8 cellular contexts compared by ENCODE assay signal in genomic region chr22:20429254-20430100, GRCh38. TPM values are rescaled to one million over a fixed set of nuclear protein-coding genes. Genes with fewer than 3 reads are reported as not detected.
DNase-seq lines count a peak whose midpoint lies in the region; ATAC-seq, FAIRE-seq and TF ChIP-seq lines count a peak whose summit lies in the region.

No MANE protein-coding gene starts in this region.

- CTCF ChIA-PET in CD4-positive, alpha-beta T cell (lab: Charles Lee), result interaction anchor here (1.2 to 2.3 kb wide), 2 partner anchors 11 to 27 kb away, joined by 5 to 7 read pairs; no protein-coding TSS in a partner anchor
- CTCF ChIA-PET in H1 (lab: Charles Lee; ENCODE audit: partially characterized antibody) (interaction anchor here (0.7 to 2.4 kb wide), 7 partner anchors 10 to 26 kb away, joined by 4 to 15 read pairs (median 6); no protein-coding TSS in a partner anchor), mammary epithelial cell (lab: Charles Lee; ENCODE audit: low non-redundant PET) (no interaction called here)

- peaks cover 26% of the 10 kb centered on the region for H3K27me3 ChIP-seq in CD4-positive, alpha-beta T cell (ENCODE audit: control insufficient read depth, insufficient read depth, low read length)
- peaks cover 94% of the 10 kb centered on the region for H3K27me3 ChIP-seq in HUES6 (ENCODE audit: control insufficient read depth, insufficient read depth, low read length)
- H3K27me3 ChIP-seq in H1 (replicated peaks in 1 of 4; ENCODE audit: control insufficient read depth in 3 of 4, extremely low read depth in 1 of 4, insufficient read depth in 3 of 4, low read length in 3 of 4), result peaks cover 22 to 60% (median 47%) of the 10 kb centered on the region in 4 experiments
- peaks cover 0 to 37% (median 0%) of the 10 kb centered on the region in 4 donors for H3K27me3 ChIP-seq in pancreas
- H3K27me3 ChIP-seq in upper lobe of right lung, result peaks cover 8% of the 10 kb centered on the region
- H3K27me3 ChIP-seq in mammary epithelial cell (ENCODE audit: insufficient read depth, low read length), result no peaks in the 10 kb centered on the region

- intact Hi-C loops in CD4-positive, alpha-beta T cell (cut with DNase I, micrococcal nuclease), result loop anchor here (1.0 to 2.0 kb wide), 2 partner anchors 27 to 67 kb away; no protein-coding TSS in a partner anchor
- intact Hi-C loops in pancreas (cut with DNase I), result loop anchor here in 1 of 3 donors (10.0 kb wide), 1 partner anchor 65 kb away; the partner anchor contains the start of gene KLHL22
- intact Hi-C loops in upper lobe of right lung (cut with DNase I), result no loop called here
- intact Hi-C loops in mammary epithelial cell (cut with micrococcal nuclease), result no loop called here

- H3K9ac ChIP-seq in HUES6 (ENCODE audit: low read length) (no peak overlapping the region), H1 (replicated peaks in 1 of 4; ENCODE audit: extremely low read depth in 1 of 4, low read depth in 3 of 4, low read length in 3 of 4) (no peak overlapping the region), mammary epithelial cell (ENCODE audit: insufficient read depth, low read length) (no peak overlapping the region)

- H3K79me1 ChIP-seq in H1 (ENCODE audit: low read depth, low read length), result no peaks in the 10 kb centered on the region; the same call in none of the 2 replicates

- H4K5ac ChIP-seq in H1 (ENCODE audit: insufficient read length, low read depth, low read length), result no peak overlapping the region

- H3K4me3 ChIP-seq in HUES6 (ENCODE audit: low read depth, low read length) (peak overlapping the region; percentile 58), H1 (ENCODE audit: extremely low read depth in 1 of 4, insufficient read depth in 2 of 4, low read depth in 3 of 4, low read length in 4 of 4) (peak overlapping the region in 3 of 4 experiments; percentile 14 to 49 (median 26); a peak in 6 of 8 replicates), pancreas (peak overlapping the region in 2 of 4 donors; percentile 16 to 40), upper lobe of right lung (peak overlapping the region; percentile 43), mammary epithelial cell (replicated peaks in 1 of 3; ENCODE audit: insufficient read depth in 1 of 3, low read depth in 2 of 3, low read length in 3 of 3) (no peak overlapping the region)

- H3K4me1 ChIP-seq in HUES6 (ENCODE audit: control insufficient read depth, insufficient read depth, low read length) (peaks cover 35% of the 10 kb centered on the region), H1 (replicated peaks in 1 of 4; ENCODE audit: control insufficient read depth in 3 of 4, insufficient read depth in 4 of 4, low read length in 3 of 4) (peaks cover 0 to 23% (median 16%) of the 10 kb centered on the region in 4 experiments; a peak in 5 of 7 replicates), pancreas (peaks cover 4 to 16% (median 5%) of the 10 kb centered on the region in 3 donors), upper lobe of right lung (peaks cover 22% of the 10 kb centered on the region), mammary epithelial cell (ENCODE audit: insufficient read depth, low read length) (peaks cover 14% of the 10 kb centered on the region)

- H3K36me3 ChIP-seq in HUES6 (ENCODE audit: control insufficient read depth, insufficient read depth, low read length), result peaks cover 7% of the 10 kb centered on the region; the same call in 1 of the 2 replicates
- no peaks in the 10 kb centered on the region for H3K36me3 ChIP-seq in H1 (ENCODE audit: control insufficient read depth in 2 of 4, insufficient read depth in 4 of 4, low read length in 3 of 4)
- no peaks in the 10 kb centered on the region for H3K36me3 ChIP-seq in pancreas
- peaks cover 4% of the 10 kb centered on the region for H3K36me3 ChIP-seq in upper lobe of right lung
- H3K36me3 ChIP-seq in mammary epithelial cell (ENCODE audit: insufficient read depth, low read length), result no peaks in the 10 kb centered on the region

- H3K4me3 Mint-ChIP-seq in CD4-positive, alpha-beta T cell, result peak overlapping the region; percentile 86

- H4K91ac ChIP-seq in H1 (replicated peaks; ENCODE audit: insufficient read length, low read length), result no peak overlapping the region

- H4K20me1 ChIP-seq in H1 (replicated peaks in 1 of 2; ENCODE audit: control insufficient read depth in 1 of 2, insufficient read depth in 2 of 2, low read length in 2 of 2) (peaks cover 11 to 42% of the 10 kb centered on the region in 2 experiments), mammary epithelial cell (ENCODE audit: insufficient read depth, low read length) (peaks cover 4% of the 10 kb centered on the region)

- H3K4me1 Mint-ChIP-seq in CD4-positive, alpha-beta T cell (ENCODE audit: low read depth), result peaks cover 17% of the 10 kb centered on the region

- H3K9me3 Mint-ChIP-seq in CD4-positive, alpha-beta T cell, result no peaks in the 10 kb centered on the region

- TF ChIP-seq EP300 in H1 (IDR thresholded peaks at IDR 0.05; ENCODE audit: borderline replicate concordance in 1 of 2, low read depth in 2 of 2, low read length in 2 of 2), result no peak

- H3K27ac ChIP-seq in CD4-positive, alpha-beta T cell (ENCODE audit: low read depth, low read length), result no peak overlapping the region
- no peak overlapping the region for H3K27ac ChIP-seq in HUES6 (ENCODE audit: low read depth, low read length)
- no peak overlapping the region for H3K27ac ChIP-seq in H1 (ENCODE audit: low read depth, low read length)
- H3K27ac ChIP-seq in pancreas, result no peak overlapping the region
- no peak overlapping the region for H3K27ac ChIP-seq in upper lobe of right lung
- H3K27ac ChIP-seq in mammary epithelial cell (ENCODE audit: insufficient read depth, low read depth, low read length), result no peak overlapping the region

- no peaks in the 10 kb centered on the region for H3K36me3 Mint-ChIP-seq in CD4-positive, alpha-beta T cell (ENCODE audit: low read depth)

- no peak overlapping the region for H3K18ac ChIP-seq in H1 (ENCODE audit: extremely low read depth, low read length)

- H3K27me3 Mint-ChIP-seq in CD4-positive, alpha-beta T cell, result peaks cover 39% of the 10 kb centered on the region

- no peak overlapping the region; the same call in 1 of the 2 replicates for H4K8ac ChIP-seq in H1 (ENCODE audit: extremely low read depth, insufficient read depth, low read length)

- 37% methylated on average over 53 of the region's 75 CpGs; no CpG with 5 or more reads in 1 of the 2 experiments for WGBS in H1 (ENCODE audit: extremely low coverage in 1 of 2, insufficient coverage in 1 of 2, insufficient read length in 1 of 2, insufficient replicate concordance in 2 of 2, low coverage in 1 of 2, low lambda C conversion rate in 2 of 2, missing lambda C conversion rate in 1 of 2), 2 experiments
- WGBS in pancreas, 2 donors, result 24 to 30% methylated on average over 71 to 75 of the region's 75 CpGs
- 96% methylated on average over 10 of the region's 75 CpGs for WGBS in mammary epithelial cell (ENCODE audit: low coverage, missing lambda C conversion rate)

- H3K27ac Mint-ChIP-seq in CD4-positive, alpha-beta T cell, result peak overlapping the region; percentile 53

- dilution Hi-C loops in mammary epithelial cell (cut with HindIII; ENCODE audit: low sequenced_read_pairs), result loop anchor here (5.0 kb wide), 1 partner anchor 38 kb away; no protein-coding TSS in a partner anchor

- no peak overlapping the region for H3K14ac ChIP-seq in H1 (ENCODE audit: insufficient read length)

- POLR2A ChIA-PET in CD4-positive, alpha-beta T cell (lab: Charles Lee), result interaction anchor here (0.6 to 6.7 kb wide), 8 partner anchors 11 to 128 kb away, joined by 3 to 67 read pairs (median 5); partner anchors contain the start of genes KLHL22 and MED15
- POLR2A ChIA-PET in H1 (lab: Charles Lee; ENCODE audit: partially characterized antibody), result no interaction called here

- no TSS peak for BruUV-seq in mammary epithelial cell (replicated peaks; lab: Mats Ljungman, UMichigan)

- no peak overlapping the region for H3K4ac ChIP-seq in H1 (replicated peaks; ENCODE audit: insufficient read length, low read depth, low read length)

- TF ChIP-seq POLR2A in H1 (IDR thresholded peaks at IDR 0.05; ENCODE audit: control extremely low read depth in 1 of 2, low read depth in 2 of 2, low read length in 2 of 2), result no peak

- in situ Hi-C loops in mammary epithelial cell (cut with MboI; ENCODE audit: low sequenced_read_pairs in 2 of 2), result no loop called here

- H3K9me3 ChIP-seq in CD4-positive, alpha-beta T cell (ENCODE audit: control insufficient read depth, low read length), result no peaks in the 10 kb centered on the region
- H3K9me3 ChIP-seq in HUES6 (ENCODE audit: control insufficient read depth, insufficient read depth, low read depth, low read length) (no peaks in the 10 kb centered on the region), H1 (ENCODE audit: insufficient read depth in 2 of 2, low read depth in 1 of 2, low read length in 1 of 2) (no peaks in the 10 kb centered on the region), pancreas (no peaks in the 10 kb centered on the region), upper lobe of right lung (no peaks in the 10 kb centered on the region), mammary epithelial cell (replicated peaks; ENCODE audit: insufficient read depth, low read length) (no peaks in the 10 kb centered on the region)

- H2BK5ac ChIP-seq in H1 (ENCODE audit: low read depth, low read length), result no peak overlapping the region

- no peak overlapping the region for H2AK5ac ChIP-seq in H1 (ENCODE audit: low read depth, low read length)

- peak; percentile 73 for ATAC-seq in CD4-positive, alpha-beta T cell (ENCODE audit: poor library complexity)
- ATAC-seq in pancreas, result peak; percentile 19 to 84 (median 68)
- peak; percentile 68 for ATAC-seq in upper lobe of right lung

- FAIRE-seq in H1 (lab: Jason Lieb, UNC) (no peak), pancreas (lab: Jason Lieb, UNC) (no peak)

- no peak overlapping the region for H3K56ac ChIP-seq in H1 (replicated peaks; ENCODE audit: insufficient read length, low read depth, low read length)

- no peak overlapping the region for H2BK120ac ChIP-seq in H1 (replicated peaks; ENCODE audit: low read depth, low read length)

- peaks cover 11% of the 10 kb centered on the region; the same call in 1 of the 2 replicates for H3K23me2 ChIP-seq in H1 (ENCODE audit: low read depth, low read length)

- peak overlapping the region; percentile 33 to 83 for H3K4me2 ChIP-seq in H1 (ENCODE audit: insufficient read depth in 1 of 2, low read depth in 2 of 2, low read length in 2 of 2)
- H3K4me2 ChIP-seq in mammary epithelial cell (ENCODE audit: insufficient read depth, low read depth, low read length), result no peak overlapping the region

- no peak for TF ChIP-seq RAD21 in H1 (IDR thresholded peaks at IDR 0.05 in 1 of 2, conservative IDR thresholded peaks at IDR 0.05 in 1 of 2; ENCODE audit: low read depth in 2 of 2, low read length in 2 of 2)

- peak; percentile 64 to 83 (median 75) for DNase-seq in CD4-positive, alpha-beta T cell
- DNase-seq in activated CD4-positive, alpha-beta T cell treated with anti-CD3 and anti-CD28 coated beads, Interleukin-2, amount 50 U/mL, for 48 hours, result peak; percentile 82 to 83
- DNase-seq in H1 (ENCODE audit: low read depth in 1 of 2, low spot score in 2 of 2) (peak in 1 of 2 experiments; percentile 90), pancreas (peak; percentile 51 to 84 (median 65)), upper lobe of right lung (peak; percentile 86), mammary epithelial cell (no peak), NCI-H1694 (lab: John Stamatoyannopoulos, UW) (no peak)

- H3K23ac ChIP-seq in H1 (ENCODE audit: insufficient read length), result no peak overlapping the region

- no peak overlapping the region; the same call in 1 of the 2 replicates for H2BK12ac ChIP-seq in H1 (ENCODE audit: low read depth, low read length)

- H3K79me2 ChIP-seq in H1 (ENCODE audit: control insufficient read depth in 1 of 2, insufficient read depth in 2 of 2, low read length in 2 of 2) (no peaks in the 10 kb centered on the region), mammary epithelial cell (ENCODE audit: insufficient read depth, low read length) (no peaks in the 10 kb centered on the region)

- no peak for TF ChIP-seq CTCF in CD4-positive, alpha-beta T cell (IDR thresholded peaks at IDR 0.05)
- no peak for TF ChIP-seq CTCF in H1 (IDR thresholded peaks at IDR 0.05; ENCODE audit: control extremely low read depth in 1 of 3, insufficient read depth in 1 of 3, low read depth in 1 of 3, low read length in 3 of 3)
- TF ChIP-seq CTCF in pancreas (IDR thresholded peaks at IDR 0.05), result no peak
- no peak for TF ChIP-seq CTCF in upper lobe of right lung (IDR thresholded peaks at IDR 0.05)
- no peak for TF ChIP-seq CTCF in mammary epithelial cell (conservative IDR thresholded peaks at IDR 0.05 in 1 of 2, IDR thresholded peaks at IDR 0.05 in 1 of 2; ENCODE audit: extremely low read depth in 1 of 2, insufficient read depth in 1 of 2, low read depth in 1 of 2, low read length in 2 of 2)

- H2BK20ac ChIP-seq in H1 (ENCODE audit: low read length), result no peak overlapping the region

- no peak overlapping the region for H2BK15ac ChIP-seq in H1 (ENCODE audit: low read length)

- H2AFZ ChIP-seq in H1 (ENCODE audit: low read length) (no peak overlapping the region), mammary epithelial cell (ENCODE audit: low read depth, low read length) (no peak overlapping the region)

RNA-seq across cellular contexts. Expression of gene SCARF2, which starts 8.1 kb away (rescaled TPM):
- 1 to 10 TPM; 2.5 to 3.1 TPM for total RNA-seq in CD4-positive, alpha-beta T cell
- 9.8 and 10.0 TPM in 2 replicates for total RNA-seq in H1 (2021; fragmentation: NEBNext Ultra II Directional; extraction: Animal tissue kit (Norgen Biotek cat#: 25700))
- 4.2 and 7.1 TPM in 2 replicates for polyA plus RNA-seq in H1 (2011; rRNA removed)
- polyA plus RNA-seq in H1 (2011; cell fraction: cytosol; rRNA removed), result 4.9 TPM
- polyA plus RNA-seq in H1 (2011; cell fraction: nucleus; rRNA removed), result 11.9 TPM
- polyA plus RNA-seq in H1 (2012, experiment 1 of 2), result 2.8 to 4.4 TPM (median 4.1 TPM) in 4 replicates
- 2.8 TPM for polyA plus RNA-seq in H1 (2012, experiment 2 of 2)
- 13.3 TPM for polyA plus RNA-seq in H1 (2013, experiment 1 of 2)
- 12.2 TPM for polyA plus RNA-seq in H1 (2013, experiment 2 of 2)
- polyA minus RNA-seq in H1 (2011; rRNA and poly(A)+ RNA removed), result 0.76 and 1.4 TPM in 2 replicates
- 4.8 TPM for polyA minus RNA-seq in H1 (2011; cell fraction: cytosol; rRNA and poly(A)+ RNA removed)
- 3.9 TPM for polyA minus RNA-seq in H1 (2011; cell fraction: nucleus; rRNA and poly(A)+ RNA removed)
- 1 to 10 TPM; 1.1 to 5.2 (median 1.8) TPM for total RNA-seq in pancreas
- 1 to 10 TPM; 1.2 TPM for polyA plus RNA-seq in pancreas
- 24.0 TPM for total RNA-seq in upper lobe of right lung
- total RNA-seq in mammary epithelial cell, result 1 to 10 TPM; 1.1 to 1.5 TPM
- polyA plus RNA-seq in mammary epithelial cell, result 0.08 TPM
- polyA minus RNA-seq in mammary epithelial cell, result not detected

RNA-seq across cellular contexts. Expression of gene ZNF74, which starts 35.5 kb away (rescaled TPM):
- 1 to 10 TPM; 1.7 to 2.3 TPM for total RNA-seq in CD4-positive, alpha-beta T cell
- 44.9 and 45.7 TPM in 2 replicates for total RNA-seq in H1 (2021; fragmentation: NEBNext Ultra II Directional; extraction: Animal tissue kit (Norgen Biotek cat#: 25700))
- polyA plus RNA-seq in H1 (2011; rRNA removed) (29.7 and 35.3 TPM in 2 replicates), pancreas (1 to 10 TPM; 5.2 to 5.4 TPM), mammary epithelial cell (5.9 TPM)
- 38.2 TPM for polyA plus RNA-seq in H1 (2011; cell fraction: cytosol; rRNA removed)
- polyA plus RNA-seq in H1 (2011; cell fraction: nucleus; rRNA removed), result 27.0 TPM
- 25.6 to 38.6 TPM (median 29.5 TPM) in 4 replicates for polyA plus RNA-seq in H1 (2012, experiment 1 of 2)
- polyA plus RNA-seq in H1 (2012, experiment 2 of 2), result 28.3 TPM
- 15.6 TPM for polyA plus RNA-seq in H1 (2013, experiment 1 of 2)
- polyA plus RNA-seq in H1 (2013, experiment 2 of 2), result 16.0 TPM
- polyA minus RNA-seq in H1 (2011; rRNA and poly(A)+ RNA removed), result 26.1 and 26.9 TPM in 2 replicates
- polyA minus RNA-seq in H1 (2011; cell fraction: cytosol; rRNA and poly(A)+ RNA removed), result 35.4 TPM
- 18.6 TPM for polyA minus RNA-seq in H1 (2011; cell fraction: nucleus; rRNA and poly(A)+ RNA removed)
- total RNA-seq in pancreas (1 to 10 TPM; 5.0 to 9.1 (median 6.4) TPM), upper lobe of right lung (10.7 TPM), mammary epithelial cell (10 to 100 TPM in 1 of 2 donors, 1 to 10 TPM in 1; 7.8 to 12.8 TPM)
- polyA minus RNA-seq in mammary epithelial cell, result 0.26 TPM

Comparison
In these comparisons a context has a peak if more than half of its experiments do, and no peak if none do; other contexts are left out.
1. DNase-seq: peak in CD4-positive, alpha-beta T cell (10 of 10), activated CD4-positive, alpha-beta T cell treated with anti-CD3 and anti-CD28 coated beads, Interleukin-2, amount 50 U/mL, for 48 hours (2 of 2), pancreas (6 of 6) and upper lobe of right lung (single experiment); none in mammary epithelial cell (single experiment) and NCI-H1694 (single experiment).
2. H3K4me3 ChIP-seq: peak in HUES6 (single experiment), H1 (3 of 4) and upper lobe of right lung (single experiment); none in mammary epithelial cell (0 of 3).
3. intact Hi-C loops: an anchor here in CD4-positive, alpha-beta T cell (1.0 to 2.0 kb wide); none called in upper lobe of right lung and mammary epithelial cell.
4. Peak in every context shown above with its lines, with median percentiles within 50 percentile points of each other: ATAC-seq.